25 cellular contexts compared by ENCODE assay signal in the genomic region with DNA sequence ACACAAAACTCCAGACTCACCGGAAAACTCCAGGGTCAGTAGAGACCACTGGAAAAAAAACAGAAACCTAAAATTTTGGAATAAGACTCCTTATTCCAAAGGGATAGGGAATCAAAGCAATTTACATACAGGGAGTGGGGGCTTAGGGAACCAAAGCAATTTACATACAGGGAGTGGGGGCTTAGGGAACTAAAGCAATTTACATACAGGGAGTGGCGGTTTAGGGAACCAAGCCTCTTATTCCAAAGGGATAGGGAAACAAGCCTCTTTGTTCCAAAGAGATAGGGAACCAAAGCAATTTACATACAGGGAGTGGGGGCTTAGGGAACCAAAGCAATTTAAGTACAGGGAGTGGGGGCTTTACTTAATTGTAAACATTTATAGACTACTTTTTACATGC.
"Had no signal": no experiment of that assay in that cellular context is flagged by ENCODE, and none has a peak within 500 bp of the region (broad histone marks: within the 10 kb centered on the region; RNA-seq: fewer than 3 reads in every experiment).

No MANE protein-coding gene starts in this region.

- FAIRE-seq: keratinocyte, small intestine, urothelium cell line had no signal

- DNase-seq: colonic mucosa; effector CD8-positive, alpha-beta T cell; endodermal cell; foreskin fibroblast; gastrocnemius medialis; head of caudate nucleus; mucosa of descending colon; naive B cell; right lobe of liver; small intestine; stimulated activated CD4-positive, alpha-beta T cell treated with anti-CD3 and anti-CD28 coated beads, Interleukin-15, amount 100 ng/mL, for 24 hours; stimulated activated CD4-positive, alpha-beta T cell treated with anti-CD3 and anti-CD28 coated beads, Interleukin-2, amount 100 ng/mL, for 48 hours; stimulated activated naive B cell treated with anti-CD40 and anti-IgM and Interleukin-4, amounts not matched to agents 10 μg/mL and 1 μg/mL and 100 μg/mL, for 72 hours; upper lobe of left lung had no signal

- ATAC-seq: esophagus mucosa; gastrocnemius medialis; left lobe of liver; mucosa of descending colon; natural killer cell treated with Interleukin-12 subunit alpha and Interleukin-12 subunit beta and Interleukin-15 and Interleukin-18, amount 100 ng/mL, for 72 hours; right lobe of liver; stimulated activated naive B cell treated with anti-CD40 and anti-IgM and Interleukin-4, amounts not matched to agents 10 μg/mL and 1 μg/mL and 100 μg/mL, for 72 hours had no signal

- H3K4me3 Mint-ChIP-seq: dendritic cell treated with granulocyte-macrophage colony-stimulating factor and Interleukin-4, amounts not matched to agents 40 ng/mL and 50 ng/mL, for 4 days; endodermal cell; memory B cell; mesothelial cell of epicardium; naive B cell; natural killer cell treated with Interleukin-12 subunit alpha and Interleukin-12 subunit beta and Interleukin-15 and Interleukin-18, amount 100 ng/mL, for 72 hours; neural crest cell; stimulated activated naive B cell treated with anti-CD40 and anti-IgM and Interleukin-4, amounts not matched to agents 10 μg/mL and 1 μg/mL and 100 μg/mL, for 72 hours; stimulated activated naive CD8-positive, alpha-beta T cell treated with anti-CD3 and anti-CD28 coated beads, Interleukin-15, Interleukin-2, amounts not matched to agents 100 ng/mL and 50 ng/mL, for 24 hours had no signal

- H3K27ac Mint-ChIP-seq: dendritic cell treated with granulocyte-macrophage colony-stimulating factor and Interleukin-4, amounts not matched to agents 40 ng/mL and 50 ng/mL, for 4 days; endodermal cell; memory B cell; mesothelial cell of epicardium; naive B cell; natural killer cell treated with Interleukin-12 subunit alpha and Interleukin-12 subunit beta and Interleukin-15 and Interleukin-18, amount 100 ng/mL, for 72 hours; progenitor cell of endocrine pancreas; stimulated activated naive B cell treated with anti-CD40 and anti-IgM and Interleukin-4, amounts not matched to agents 10 μg/mL and 1 μg/mL and 100 μg/mL, for 72 hours; stimulated activated naive CD8-positive, alpha-beta T cell treated with anti-CD3 and anti-CD28 coated beads, Interleukin-15, Interleukin-2, amounts not matched to agents 100 ng/mL and 50 ng/mL, for 24 hours had no signal

- H3K4me1 Mint-ChIP-seq: memory B cell; mesothelial cell of epicardium; naive B cell; neural crest cell; stimulated activated naive B cell treated with anti-CD40 and anti-IgM and Interleukin-4, amounts not matched to agents 10 μg/mL and 1 μg/mL and 100 μg/mL, for 72 hours had no signal

- H3K36me3 Mint-ChIP-seq: memory B cell; mesothelial cell of epicardium; naive B cell; natural killer cell treated with Interleukin-12 subunit alpha and Interleukin-12 subunit beta and Interleukin-15 and Interleukin-18, amount 100 ng/mL, for 72 hours; stimulated activated naive B cell treated with anti-CD40 and anti-IgM and Interleukin-4, amounts not matched to agents 10 μg/mL and 1 μg/mL and 100 μg/mL, for 72 hours had no signal

- H3K27me3 Mint-ChIP-seq: dendritic cell treated with granulocyte-macrophage colony-stimulating factor and Interleukin-4, amounts not matched to agents 40 ng/mL and 50 ng/mL, for 4 days; progenitor cell of endocrine pancreas had no signal

- H3K9me3 Mint-ChIP-seq: memory B cell; natural killer cell treated with Interleukin-12 subunit alpha and Interleukin-12 subunit beta and Interleukin-15 and Interleukin-18, amount 100 ng/mL, for 72 hours had no signal
